9 cellular contexts compared by ENCODE assay signal in the genomic region with DNA sequence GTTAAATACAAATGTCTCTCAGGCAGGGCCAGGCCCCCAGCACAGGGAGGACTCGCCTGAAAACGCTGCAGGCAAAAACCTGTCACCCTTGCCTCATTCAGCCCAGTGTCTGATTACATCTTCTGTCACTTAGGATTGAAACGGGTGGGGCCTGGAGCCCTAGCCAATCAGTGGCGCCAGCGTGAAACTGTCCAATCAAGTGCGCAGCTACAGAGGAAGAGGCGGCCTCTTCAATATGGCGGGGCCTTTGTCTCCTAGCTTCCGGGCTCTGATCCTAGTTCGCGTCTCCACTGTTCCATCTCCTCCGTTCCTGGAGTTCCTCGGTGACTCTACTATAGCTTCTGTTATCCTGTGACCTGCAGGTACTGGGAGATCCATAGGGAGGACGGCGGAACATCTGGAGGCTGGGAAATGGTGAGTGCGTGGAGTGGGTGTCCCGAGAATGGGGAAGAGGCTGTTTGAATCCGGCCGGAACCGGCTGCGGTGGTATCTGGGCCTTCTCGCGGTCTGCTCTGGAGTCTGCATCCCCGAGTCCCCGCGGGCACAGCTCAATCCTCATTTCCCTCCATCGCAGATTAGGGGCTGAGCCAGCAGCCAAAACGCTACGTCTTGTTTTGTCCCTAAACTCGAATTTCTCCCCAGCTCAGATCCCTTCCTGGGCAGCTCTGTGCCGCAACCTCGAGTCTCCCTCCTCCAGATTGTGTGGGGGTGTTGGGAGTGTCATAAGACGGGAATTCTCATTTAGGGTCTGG. TPM values are rescaled to one million over a fixed set of nuclear protein-coding genes. Genes with fewer than 3 reads are reported as not detected.
DNase-seq lines count a peak whose midpoint lies in the region; ATAC-seq and TF ChIP-seq lines count a peak whose summit lies in the region.
"Had no signal": no experiment of that assay in that cellular context is flagged by ENCODE, and none has a peak within 500 bp of the region (broad histone marks: within the 10 kb centered on the region; RNA-seq: fewer than 3 reads in every experiment).

Gene ZNF736 (plus strand): TSS at position 222 of the 752 bp plus-strand sequence. CDS start 190 bp downstream, at position 412.

- no peak for TF ChIP-seq CTCF in AG09309 (IDR thresholded peaks at IDR 0.05; ENCODE audit: control insufficient read depth, insufficient read depth, low read depth, low read length, missing control alignments)

- peak within 1 kb of the TSS; percentile 96 for H3K4me3 ChIP-seq in AG09309 (ENCODE audit: control insufficient read depth, low read depth, low read length)

- ATAC-seq in GM18907 (IDR thresholded peaks at IDR 0.05; ENCODE audit: unreplicated experiment), result peak; percentile 100
- peak; percentile 100 for ATAC-seq in HG03175 (IDR thresholded peaks at IDR 0.05; ENCODE audit: unreplicated experiment)
- ATAC-seq in left lobe of liver, result peak; percentile 100
- ATAC-seq: HCT116 had no signal

- DNase-seq in AG09309 (ENCODE audit: low read depth) (peak; percentile 80), NCI-H345 treated with DMSO at 0.1 percent for 48 hours (lab: John Stamatoyannopoulos, UW; ENCODE audit: unreplicated experiment) (peak; percentile 73), cerebellar cortex (ENCODE audit: low spot score) (peak; percentile 97), left lobe of liver (ENCODE audit: low spot score) (peak; percentile 79)
- peak; percentile 80 for DNase-seq in activated CD4-positive, alpha-beta T cell treated with anti-CD3 and anti-CD28 coated beads for 1 hour
- peak; percentile 62 to 75 (median 69) for DNase-seq in stimulated activated CD4-positive, alpha-beta T cell treated with anti-CD3 and anti-CD28 coated beads, TNF-alpha, amount 100 ng/mL, for 4 hours (ENCODE audit: low read depth in 3 of 3)

RNA-seq across cellular contexts. Expression of gene ZNF736, which starts in this region (rescaled TPM):
- total RNA-seq in left lobe of liver, result 4.3 TPM

Comparison
In these comparisons a context has a peak if more than half of its experiments do, and no peak if none do; other contexts are left out.
1. Peak in every context shown above with its lines: DNase-seq, ATAC-seq and H3K4me3 ChIP-seq.